In the genomic region with DNA sequence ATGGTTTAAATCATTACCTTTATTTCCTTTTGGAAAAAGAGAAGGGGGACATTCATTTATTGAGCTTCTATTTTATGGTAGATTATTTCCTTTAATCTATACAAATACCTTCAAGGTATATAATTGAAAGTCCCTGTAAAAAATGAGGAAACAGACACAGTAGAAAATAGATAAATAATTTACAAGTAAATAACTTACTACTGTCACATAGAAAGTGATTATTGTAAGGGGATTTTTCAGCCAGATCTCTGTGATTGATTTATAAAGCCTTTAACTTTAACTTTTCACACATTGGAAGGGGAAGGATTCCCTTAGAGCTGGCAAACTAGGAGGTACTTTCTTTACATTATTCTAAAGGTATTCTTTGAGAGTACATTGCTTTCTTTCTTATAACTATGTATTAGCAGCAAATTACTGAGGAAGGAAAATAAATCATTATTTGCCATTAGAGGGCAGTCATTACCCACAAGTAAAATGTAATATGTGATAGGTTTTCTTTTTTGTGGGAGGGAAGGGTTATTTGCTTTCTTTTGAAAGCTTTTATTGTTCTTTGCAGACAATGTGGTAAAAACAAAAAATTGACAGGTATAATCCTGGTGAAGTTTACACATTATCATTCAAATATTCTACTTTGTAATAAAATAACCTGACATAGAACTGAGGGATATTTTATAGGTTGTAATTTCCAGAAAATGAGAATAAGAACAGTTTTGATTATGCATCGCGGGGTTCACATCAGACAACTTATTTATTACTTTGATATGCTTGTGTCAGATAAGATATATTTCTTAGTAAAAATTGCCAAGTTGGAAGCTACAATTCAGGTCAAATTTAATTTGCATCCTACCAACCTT, we compare ENCODE assay signal across 8 cellular contexts. TPM values are rescaled to one million over a fixed set of nuclear protein-coding genes. Genes with fewer than 3 reads are reported as not detected.
DNase-seq lines count a peak whose midpoint lies in the region; ATAC-seq and TF ChIP-seq lines count a peak whose summit lies in the region.

No MANE protein-coding gene starts in this region.

- CTCF ChIA-PET in activated naive CD4-positive, alpha-beta T cell treated with anti-CD3 and anti-CD28 coated beads for 36 hours (lab: Charles Lee): interaction anchor here (0.6 to 13.5 kb wide), 11 partner anchors 13 to 287 kb away, joined by 3 to 129 read pairs (median 3); no protein-coding TSS in a partner anchor

- WGBS in transverse colon (ENCODE audit: low coverage in 1 of 2), 2 donors: 88 to 90% methylated on average over 2 of the region's 2 CpGs

- in situ Hi-C loops in transverse colon (cut with MboI; ENCODE audit: low pct_ligation_motif_present in 1 of 4, low pct_unique_long_range_greater_than_20kb in 1 of 4, low sequenced_read_pairs in 3 of 4): loop anchor here in 3 of 4 donors (5.0 to 10.0 kb wide), 2 partner anchors 220 to 227 kb away; no protein-coding TSS in a partner anchor

- no peak overlapping the region for H3K27ac ChIP-seq in transverse colon

- H3K27ac Mint-ChIP-seq in glutamatergic neuron (ENCODE audit: unreplicated experiment): no peak overlapping the region
- no peak overlapping the region for H3K27ac Mint-ChIP-seq in activated naive CD4-positive, alpha-beta T cell treated with anti-CD3 and anti-CD28 coated beads for 36 hours

- TF ChIP-seq CTCF in glutamatergic neuron (IDR thresholded peaks at IDR 0.05; ENCODE audit: partially characterized antibody, unreplicated experiment) (peak; percentile 33), transverse colon (IDR thresholded peaks at IDR 0.05) (peak; percentile 46 to 50 (median 48))

- H3K9me3 ChIP-seq in transverse colon: no peaks in the 10 kb centered on the region

- TF ChIP-seq EP300 in transverse colon (IDR thresholded peaks at IDR 0.05; ENCODE audit: low read depth): no peak

- intact Hi-C loops in transverse colon (cut with DNase I; ENCODE audit: low total_unique reads): loop anchor here (2.0 kb wide), 1 partner anchor 221 kb away; no protein-coding TSS in a partner anchor
- intact Hi-C loops in activated naive CD4-positive, alpha-beta T cell treated with anti-CD3 and anti-CD28 coated beads for 36 hours (cut with micrococcal nuclease): loop anchor here (1.0 kb wide), 3 partner anchors 96 to 222 kb away; no protein-coding TSS in a partner anchor

- H3K36me3 Mint-ChIP-seq in glutamatergic neuron (ENCODE audit: unreplicated experiment): no peaks in the 10 kb centered on the region
- H3K36me3 Mint-ChIP-seq in activated naive CD4-positive, alpha-beta T cell treated with anti-CD3 and anti-CD28 coated beads for 36 hours (ENCODE audit: low read depth): no peaks in the 10 kb centered on the region

- no peaks in the 10 kb centered on the region for H3K27me3 ChIP-seq in transverse colon

- no peaks in the 10 kb centered on the region for H3K27me3 Mint-ChIP-seq in glutamatergic neuron (ENCODE audit: unreplicated experiment)
- no peaks in the 10 kb centered on the region for H3K27me3 Mint-ChIP-seq in activated naive CD4-positive, alpha-beta T cell treated with anti-CD3 and anti-CD28 coated beads for 36 hours (ENCODE audit: low read depth)

- ATAC-seq in GM19468 (IDR thresholded peaks at IDR 0.05; ENCODE audit: extremely low read depth, unreplicated experiment): peak; percentile 49

- TF ChIP-seq POLR2A in transverse colon (IDR thresholded peaks at IDR 0.05): no peak

- H3K4me3 ChIP-seq in Jurkat, Clone E6-1 (ENCODE audit: low read length): no peak overlapping the region
- H3K4me3 ChIP-seq in transverse colon: no peak overlapping the region

- H3K36me3 ChIP-seq in transverse colon: no peaks in the 10 kb centered on the region

- no peaks in the 10 kb centered on the region for H3K9me3 Mint-ChIP-seq in glutamatergic neuron (ENCODE audit: unreplicated experiment)
- no peaks in the 10 kb centered on the region for H3K9me3 Mint-ChIP-seq in activated naive CD4-positive, alpha-beta T cell treated with anti-CD3 and anti-CD28 coated beads for 36 hours

- DNase-seq in DMS153 treated with DMSO at 0.1 percent for 48 hours (lab: John Stamatoyannopoulos, UW; ENCODE audit: unreplicated experiment): peak; percentile 24
- DNase-seq in Jurkat, Clone E6-1 (ENCODE audit: low read depth, low spot score): peak; percentile 48
- DNase-seq in SW480 (ENCODE audit: low spot score): peak; percentile 56
- no peak for DNase-seq in glutamatergic neuron
- no peak for DNase-seq in transverse colon
- DNase-seq in HuH-7.5 (ENCODE audit: low spot score): no peak
- no peak for DNase-seq in activated naive CD4-positive, alpha-beta T cell treated with anti-CD3 and anti-CD28 coated beads for 36 hours

- H3K4me1 ChIP-seq in transverse colon: no peaks in the 10 kb centered on the region

- no peaks in the 10 kb centered on the region for H3K4me1 Mint-ChIP-seq in glutamatergic neuron (ENCODE audit: low read depth, unreplicated experiment)
- no peaks in the 10 kb centered on the region for H3K4me1 Mint-ChIP-seq in activated naive CD4-positive, alpha-beta T cell treated with anti-CD3 and anti-CD28 coated beads for 36 hours (ENCODE audit: low read depth)

- no peak overlapping the region for H3K4me3 Mint-ChIP-seq in glutamatergic neuron (ENCODE audit: unreplicated experiment)
- no peak overlapping the region for H3K4me3 Mint-ChIP-seq in activated naive CD4-positive, alpha-beta T cell treated with anti-CD3 and anti-CD28 coated beads for 36 hours

RNA-seq across cellular contexts. Expression of a gene that starts 24.8 kb away (rescaled TPM):
- 52.4 TPM for polyA plus RNA-seq in Jurkat, Clone E6-1 (2012; ENCODE audit: insufficient read depth, insufficient read length)
- 38.1 TPM for total RNA-seq in glutamatergic neuron (ENCODE audit: unreplicated experiment)
- 10 to 100 TPM; 13.1 to 50.0 (median 30.1) TPM for total RNA-seq in transverse colon
- 10 to 100 TPM; 43.9 to 46.2 TPM for total RNA-seq in activated naive CD4-positive, alpha-beta T cell treated with anti-CD3 and anti-CD28 coated beads for 36 hours

Comparison
In these comparisons a context has a peak if more than half of its experiments do, and no peak if none do; other contexts are left out.
1. DNase-seq: peak in DMS153 treated with DMSO at 0.1 percent for 48 hours (single experiment), Jurkat, Clone E6-1 (single experiment) and SW480 (single experiment); none in glutamatergic neuron (single experiment), transverse colon (single experiment), HuH-7.5 (single experiment) and activated naive CD4-positive, alpha-beta T cell treated with anti-CD3 and anti-CD28 coated beads for 36 hours (single experiment).